Comparison of ENCODE assay signal across 28 cellular contexts in genomic region chr20:10970109-10970508, GRCh38.
DNase-seq lines count a peak whose midpoint lies in the region; ATAC-seq and TF ChIP-seq lines count a peak whose summit lies in the region.
"Had no signal": no experiment of that assay in that cellular context is flagged by ENCODE, and none has a peak within 500 bp of the region (broad histone marks: within the 10 kb centered on the region; RNA-seq: fewer than 3 reads in every experiment).

No MANE protein-coding gene starts in this region.

- peak; percentile 42 for DNase-seq in EL
- peak; percentile 51 for DNase-seq in renal cortical epithelial cell (ENCODE audit: low read depth)
- no peak for DNase-seq in activated CD8-positive, alpha-beta memory T cell treated with anti-CD3 and anti-CD28 coated beads, Interleukin-2, amount 50 U/mL, for 4 hours
- DNase-seq in NCI-H2107 treated with DMSO at 0.1 percent for 48 hours (lab: John Stamatoyannopoulos, UW; ENCODE audit: unreplicated experiment): no peak
- DNase-seq: activated CD4-positive, CD25-positive, alpha-beta regulatory T cell treated with anti-CD3 and anti-CD28 coated beads, Interleukin-2, amount 50 U/mL, for 72 hours; activated CD8-positive, alpha-beta T cell treated with anti-CD3 and anti-CD28 coated beads, Interleukin-2, amount 10 ng/mL, durations not matched to agents 7 days and 5 days; activated gamma-delta T cell; activated naive CD8-positive, alpha-beta T cell treated with anti-CD3 and anti-CD28 coated beads, Interleukin-2, amount 10 ng/mL, durations not matched to agents 7 days and 5 days; activated T-cell treated with anti-CD3 and anti-CD28 coated beads for 4 hours; Calu3; central memory CD4-positive, alpha-beta T cell; endodermal cell; GM23248; NCI-H1092 treated with DMSO at 0.1 percent for 48 hours; NCI-H187 treated with DMSO at 0.1 percent for 48 hours; NCI-H526; NK-92 treated with Interleukin-12 subunit alpha and Interleukin-12 subunit beta, amount 100 ng/mL, for 24 hours; pancreas; right cardiac atrium; stimulated activated CD4-positive, alpha-beta T cell treated with anti-CD3 and anti-CD28 coated beads, Interleukin-2, amount 100 ng/mL, for 48 hours had no signal

- no peaks in the 10 kb centered on the region for H3K36me3 ChIP-seq in OCI-LY3 (replicated peaks; ENCODE audit: low read depth, low read length)
- H3K36me3 ChIP-seq: ascending aorta, pancreas, SJSA1 had no signal

- H3K4me1 ChIP-seq in OCI-LY3 (ENCODE audit: low read length): peaks cover 15% of the 10 kb centered on the region

- no peak overlapping the region for H3K4me3 ChIP-seq in OCI-LY3 (ENCODE audit: low read length)
- H3K4me3 ChIP-seq: ascending aorta, GM23248, pancreas, SJSA1 had no signal

- peak overlapping the region; percentile 10; the same call in 1 of the 2 replicates for H3K4me2 ChIP-seq in OCI-LY3 (ENCODE audit: low read length)

- ATAC-seq in esophagus mucosa (peak; percentile 63), GM21717 (IDR thresholded peaks at IDR 0.05; ENCODE audit: unreplicated experiment) (no peak)
- ATAC-seq: activated CD8-positive, alpha-beta T cell treated with anti-CD3 and anti-CD28 coated beads, Interleukin-2, amount 10 ng/mL, durations not matched to agents 7 days and 5 days; HepG2; Panc1; right cardiac atrium had no signal

- no peak for TF ChIP-seq CTCF in OCI-LY3 (IDR thresholded peaks at IDR 0.05; ENCODE audit: low read depth, low read length)

- no peaks in the 10 kb centered on the region for H3K79me2 ChIP-seq in OCI-LY3 (ENCODE audit: low read length)

- H3K9ac ChIP-seq in OCI-LY3 (ENCODE audit: low read length): no peak overlapping the region
- H3K9ac ChIP-seq: GM23248 had no signal

- H2AFZ ChIP-seq in OCI-LY3 (ENCODE audit: low read depth, low read length): no peak overlapping the region
- H2AFZ ChIP-seq: GM23248 had no signal

- H4K20me1 ChIP-seq in OCI-LY3 (ENCODE audit: insufficient read depth, low read length): no peaks in the 10 kb centered on the region

- no peaks in the 10 kb centered on the region for H3K27me3 ChIP-seq in OCI-LY3 (ENCODE audit: low read depth, low read length)
- H3K27me3 ChIP-seq: ascending aorta, pancreas, SJSA1 had no signal

- no peak overlapping the region for H3K27ac ChIP-seq in OCI-LY3 (ENCODE audit: low read length)
- H3K27ac ChIP-seq: ascending aorta, C4-2B, GM23248, pancreas, SJSA1 had no signal

- no peaks in the 10 kb centered on the region for H3K9me3 ChIP-seq in OCI-LY3 (ENCODE audit: insufficient read depth, low read length)
- H3K9me3 ChIP-seq: ascending aorta, pancreas, SJSA1 had no signal

Comparison
In these comparisons a context has a peak if more than half of its experiments do, and no peak if none do; other contexts are left out.
1. DNase-seq: peak in EL (single experiment) and renal cortical epithelial cell (single experiment); none in activated CD8-positive, alpha-beta memory T cell treated with anti-CD3 and anti-CD28 coated beads, Interleukin-2, amount 50 U/mL, for 4 hours (single experiment) and NCI-H2107 treated with DMSO at 0.1 percent for 48 hours (single experiment).